ENCODE assay signal across 10 cellular contexts in genomic region chr6:31969712-31970603, GRCh38. TPM values are rescaled to one million over a fixed set of nuclear protein-coding genes. Genes with fewer than 3 reads are reported as not detected.
DNase-seq lines count a peak whose midpoint lies in the region; ATAC-seq, FAIRE-seq and TF ChIP-seq lines count a peak whose summit lies in the region.
"Had no signal": no experiment of that assay in that cellular context is flagged by ENCODE, and none has a peak within 500 bp of the region (broad histone marks: within the 10 kb centered on the region; RNA-seq: fewer than 3 reads in every experiment).

No MANE protein-coding gene starts in this region.

- 49% methylated on average over 17 of the region's 17 CpGs for WGBS in K562 (ENCODE audit: insufficient coverage, low coverage, missing lambda C conversion rate)

- H3K9me3 Mint-ChIP-seq in HFFc6: peaks cover 3% of the 10 kb centered on the region; the same call in 1 of the 2 replicates
- H3K9me3 Mint-ChIP-seq in natural killer cell treated with Interleukin-12 subunit alpha and Interleukin-12 subunit beta and Interleukin-15 and Interleukin-18, amount 100 ng/mL, for 72 hours: no peaks in the 10 kb centered on the region

- peak overlapping the region; percentile 92 for H3K4me3 Mint-ChIP-seq in HFFc6
- H3K4me3 Mint-ChIP-seq in natural killer cell treated with Interleukin-12 subunit alpha and Interleukin-12 subunit beta and Interleukin-15 and Interleukin-18, amount 100 ng/mL, for 72 hours: peak overlapping the region; percentile 53

- TF ChIP-seq POLR2A in K562 (conservative IDR thresholded peaks at IDR 0.05): peak; percentile 70

- DNase-seq in AG09309 (ENCODE audit: low read depth): no peak
- peak; percentile 45 for DNase-seq in HFFc6
- DNase-seq in K562 (ENCODE audit: extremely low read depth in 1 of 4, low spot score in 3 of 4): peak; percentile 42 to 89 (median 68)
- DNase-seq in natural killer cell treated with Interleukin-12 subunit alpha and Interleukin-12 subunit beta and Interleukin-15 and Interleukin-18, amount 100 ng/mL, for 72 hours (ENCODE audit: low spot score): peak; percentile 54
- DNase-seq in NCI-H2171 (lab: John Stamatoyannopoulos, UW): no peak
- no peak for DNase-seq in NCI-H146 (lab: John Stamatoyannopoulos, UW)
- no peak for DNase-seq in NCI-H1092 (lab: John Stamatoyannopoulos, UW)
- DNase-seq: left ventricle myocardium superior had no signal

- TF ChIP-seq EP300 in K562 (IDR thresholded peaks at IDR 0.05; ENCODE audit: low read length): peak; percentile 70; the same call in 1 of the 2 replicates

- FAIRE-seq in K562 (lab: Jason Lieb, UNC): peak; percentile 91

- in situ Hi-C loops in K562 (cut with MboI): loop anchor here (5.0 kb wide), 1 partner anchor 47 kb away; no protein-coding TSS in a partner anchor

- H2AFZ ChIP-seq in K562 (ENCODE audit: low read depth, low read length): no peak overlapping the region

- peak overlapping the region; percentile 84 for H3K27ac ChIP-seq in K562 (ENCODE audit: extremely low read depth, low read depth, low read length)

- intact Hi-C loops in K562 (cut with micrococcal nuclease): loop anchor here (10.0 kb wide), 1 partner anchor 235 kb away; the partner anchor contains the start of gene CLIC1

- no peaks in the 10 kb centered on the region for H3K27me3 ChIP-seq in K562 (ENCODE audit: control insufficient read depth in 2 of 2, insufficient read depth in 2 of 2, low read length in 2 of 2)
- H3K27me3 ChIP-seq: Peyer's patch had no signal

- TF ChIP-seq CTCF in AG09309 (IDR thresholded peaks at IDR 0.05; ENCODE audit: control insufficient read depth, insufficient read depth, low read depth, low read length, missing control alignments): no peak
- no peak for TF ChIP-seq CTCF in HFFc6 (IDR thresholded peaks at IDR 0.05)
- TF ChIP-seq CTCF in K562 (IDR thresholded peaks at IDR 0.05 in 2 of 3, conservative IDR thresholded peaks at IDR 0.05 in 1 of 3; ENCODE audit: insufficient read depth in 2 of 3, low read depth in 1 of 3, low read length in 3 of 3): no peak

- H3K27ac Mint-ChIP-seq in HFFc6: peak overlapping the region; percentile 96
- H3K27ac Mint-ChIP-seq in natural killer cell treated with Interleukin-12 subunit alpha and Interleukin-12 subunit beta and Interleukin-15 and Interleukin-18, amount 100 ng/mL, for 72 hours: peak overlapping the region; percentile 91 to 99

- H3K9me1 ChIP-seq in K562 (ENCODE audit: control insufficient read depth, insufficient read depth, low read length): no peaks in the 10 kb centered on the region

- ATAC-seq in K562 (peak; percentile 37), GM19395 (IDR thresholded peaks at IDR 0.05; ENCODE audit: unreplicated experiment) (no peak)
- ATAC-seq in natural killer cell treated with Interleukin-12 subunit alpha and Interleukin-12 subunit beta and Interleukin-15 and Interleukin-18, amount 100 ng/mL, for 72 hours: no peak
- ATAC-seq: left ventricle myocardium superior had no signal

- BruUV-seq in K562 (replicated peaks; lab: Mats Ljungman, UMichigan): no TSS peak

- H3K27me3 Mint-ChIP-seq in HFFc6 (ENCODE audit: insufficient read depth): peaks cover 20% of the 10 kb centered on the region
- no peaks in the 10 kb centered on the region for H3K27me3 Mint-ChIP-seq in natural killer cell treated with Interleukin-12 subunit alpha and Interleukin-12 subunit beta and Interleukin-15 and Interleukin-18, amount 100 ng/mL, for 72 hours

- no peaks in the 10 kb centered on the region for H3K9me3 ChIP-seq in K562 (replicated peaks; ENCODE audit: control insufficient read depth, insufficient read depth, low read depth, low read length)
- H3K9me3 ChIP-seq: Peyer's patch had no signal

- CTCF ChIA-PET in K562 (lab: Yijun Ruan, JAX; ENCODE audit: low intra/inter-chr PET ratio): no interaction called here

- peaks cover 37% of the 10 kb centered on the region for H3K4me1 Mint-ChIP-seq in HFFc6 (ENCODE audit: low read depth)
- peaks cover 29 to 39% of the 10 kb centered on the region in 2 donors for H3K4me1 Mint-ChIP-seq in natural killer cell treated with Interleukin-12 subunit alpha and Interleukin-12 subunit beta and Interleukin-15 and Interleukin-18, amount 100 ng/mL, for 72 hours (ENCODE audit: low read depth in 2 of 2)

- POLR2A ChIA-PET in K562 (lab: Yijun Ruan, JAX): interaction anchor here (0.6 to 5.8 kb wide), 13 partner anchors 8 to 310 kb away, joined by 3 to 74 read pairs (median 3); partner anchors contain the start of genes C6orf47, NELFE and SKIC2

- peaks cover 48% of the 10 kb centered on the region for H3K79me2 ChIP-seq in K562 (ENCODE audit: control insufficient read depth, insufficient read depth, low read length)

- H3K4me3 ChIP-seq in AG09309 (ENCODE audit: control insufficient read depth, low read depth, low read length) (peak overlapping the region; percentile 84), K562 (peak overlapping the region; percentile 56)

- H3K36me3 ChIP-seq in K562 (ENCODE audit: control insufficient read depth, insufficient read depth, low read length): peaks cover 69% of the 10 kb centered on the region

- no peak for TF ChIP-seq RAD21 in K562 (CRISPR knock-in tag; conservative IDR thresholded peaks at IDR 0.05 in 1 of 2, IDR thresholded peaks at IDR 0.05 in 1 of 2)

- H3K4me1 ChIP-seq in K562 (replicated peaks in 1 of 2; ENCODE audit: control insufficient read depth in 2 of 2, insufficient read depth in 2 of 2, low read length in 2 of 2): peaks cover 56 to 61% of the 10 kb centered on the region in 2 experiments; a peak in 4 of 5 replicates

- peak overlapping the region; percentile 99 for H3K4me2 ChIP-seq in K562 (ENCODE audit: insufficient read depth, low read length)

- peak overlapping the region; percentile 90 to 96 for H3K9ac ChIP-seq in K562 (ENCODE audit: insufficient read depth in 1 of 2, low read depth in 2 of 2, low read length in 2 of 2)

- H4K20me1 ChIP-seq in K562 (replicated peaks; ENCODE audit: control insufficient read depth, insufficient read depth, low read length): no peaks in the 10 kb centered on the region

- H3K36me3 Mint-ChIP-seq in HFFc6 (ENCODE audit: low read depth): peaks cover 35% of the 10 kb centered on the region
- H3K36me3 Mint-ChIP-seq in natural killer cell treated with Interleukin-12 subunit alpha and Interleukin-12 subunit beta and Interleukin-15 and Interleukin-18, amount 100 ng/mL, for 72 hours: peaks cover 13% of the 10 kb centered on the region

RNA-seq across cellular contexts. Expression of gene DXO, which starts 2.0 kb away (rescaled TPM):
- 10 to 100 TPM; 14.1 to 20.5 (median 16.5) TPM for total RNA-seq in HFFc6 (2021; fragmentation: NEBNext Ultra II Directional; extraction: Animal tissue kit (Norgen Biotek cat#: 25700))
- 48.5 and 121 TPM in 2 replicates for total RNA-seq in K562 (2011; cell fraction: chromatin; rRNA removed; ENCODE audit: low replicate concordance)
- total RNA-seq in K562 (2011; cell fraction: nucleolus; rRNA removed): 102 and 121 TPM in 2 replicates
- total RNA-seq in K562 (2011; cell fraction: nucleoplasm; rRNA removed): 59.5 and 73.2 TPM in 2 replicates
- 29.0 and 31.1 TPM in 2 replicates for total RNA-seq in K562 (2014; rRNA removed)
- total RNA-seq in K562 (2014; rRNA removed; fragmentation: Illumina TruSeq; extraction: Trizol): 9.3 and 13.1 TPM in 2 replicates
- 18.6 and 19.4 TPM in 2 replicates for total RNA-seq in K562 (2015; rRNA removed; fragmentation: Illumina TruSeq; extraction: Trizol)
- total RNA-seq in K562 (2021): 27.6 and 28.5 TPM in 2 replicates
- polyA plus RNA-seq in K562 (2011; rRNA removed): 11.9 and 25.1 TPM in 2 replicates
- polyA plus RNA-seq in K562 (2011; cell fraction: cytosol; rRNA removed): 31.8 and 33.4 TPM in 2 replicates
- polyA plus RNA-seq in K562 (2011; cell fraction: nucleus; rRNA removed): 168 and 185 TPM in 2 replicates
- 27.9 and 39.5 TPM in 2 replicates for polyA plus RNA-seq in K562 (2012)
- polyA plus RNA-seq in K562 (2014; fragmentation: Illumina TruSeq; extraction: Trizol): 30.4 and 31.8 TPM in 2 replicates
- polyA plus RNA-seq in K562 (2014; fragmentation: Nextera tagmentation; extraction: Ambion mirVana): 1 to 10 TPM; 6.4 to 7.3 TPM
- polyA plus RNA-seq in K562 (2014; rRNA removed): 31.9 and 35.1 TPM in 2 replicates
- 11.3 and 11.5 TPM in 2 replicates for polyA minus RNA-seq in K562 (2011; rRNA and poly(A)+ RNA removed)
- 9.3 and 12.2 TPM in 2 replicates for polyA minus RNA-seq in K562 (2011; cell fraction: cytosol; rRNA and poly(A)+ RNA removed)
- 38.9 and 52.6 TPM in 2 replicates for polyA minus RNA-seq in K562 (2011; cell fraction: nucleus; rRNA and poly(A)+ RNA removed)
- 10 to 100 TPM; 11.4 to 27.5 TPM for total RNA-seq in natural killer cell treated with Interleukin-12 subunit alpha and Interleukin-12 subunit beta and Interleukin-15 and Interleukin-18, amount 100 ng/mL, for 72 hours

RNA-seq across cellular contexts. Expression of gene SKIC2, which starts 11.0 kb away (rescaled TPM):
- 10 to 100 TPM; 74.0 to 83.3 (median 77.8) TPM for total RNA-seq in HFFc6 (2021; fragmentation: NEBNext Ultra II Directional; extraction: Animal tissue kit (Norgen Biotek cat#: 25700))
- 247 and 681 TPM in 2 replicates for total RNA-seq in K562 (2011; cell fraction: chromatin; rRNA removed; ENCODE audit: low replicate concordance)
- total RNA-seq in K562 (2011; cell fraction: nucleolus; rRNA removed): 350 and 365 TPM in 2 replicates
- 202 and 277 TPM in 2 replicates for total RNA-seq in K562 (2011; cell fraction: nucleoplasm; rRNA removed)
- total RNA-seq in K562 (2014; rRNA removed) (45.0 and 45.1 TPM in 2 replicates), K562 (2014; rRNA removed; fragmentation: Illumina TruSeq; extraction: Trizol) (27.0 and 35.5 TPM in 2 replicates), K562 (2015; rRNA removed; fragmentation: Illumina TruSeq; extraction: Trizol) (33.6 and 34.5 TPM in 2 replicates), K562 (2021) (88.4 and 94.6 TPM in 2 replicates)
- polyA plus RNA-seq in K562 (2011; rRNA removed) (38.8 and 84.8 TPM in 2 replicates), K562 (2014; fragmentation: Illumina TruSeq; extraction: Trizol) (45.1 and 50.3 TPM in 2 replicates), K562 (2014; fragmentation: Nextera tagmentation; extraction: Ambion mirVana) (1 to 10 TPM; 3.3 to 7.8 TPM), K562 (2014; rRNA removed) (58.3 and 61.3 TPM in 2 replicates)
- polyA plus RNA-seq in K562 (2011; cell fraction: cytosol; rRNA removed): 32.7 and 35.6 TPM in 2 replicates
- polyA plus RNA-seq in K562 (2011; cell fraction: nucleus; rRNA removed): 626 and 727 TPM in 2 replicates
- 63.3 and 102 TPM in 2 replicates for polyA plus RNA-seq in K562 (2012)
- 63.6 and 66.0 TPM in 2 replicates for polyA minus RNA-seq in K562 (2011; rRNA and poly(A)+ RNA removed)
- 45.1 and 49.1 TPM in 2 replicates for polyA minus RNA-seq in K562 (2011; cell fraction: cytosol; rRNA and poly(A)+ RNA removed)
- polyA minus RNA-seq in K562 (2011; cell fraction: nucleus; rRNA and poly(A)+ RNA removed): 128 and 164 TPM in 2 replicates
- 100 to 1,000 TPM; 103 to 164 TPM for total RNA-seq in natural killer cell treated with Interleukin-12 subunit alpha and Interleukin-12 subunit beta and Interleukin-15 and Interleukin-18, amount 100 ng/mL, for 72 hours

RNA-seq across cellular contexts. Expression of gene NELFE, which starts 11.2 kb away (rescaled TPM):
- 10 to 100 TPM; 63.4 to 87.0 (median 78.7) TPM for total RNA-seq in HFFc6 (2021; fragmentation: NEBNext Ultra II Directional; extraction: Animal tissue kit (Norgen Biotek cat#: 25700))
- 47.1 and 78.6 TPM in 2 replicates for total RNA-seq in K562 (2011; cell fraction: chromatin; rRNA removed; ENCODE audit: low replicate concordance)
- 45.5 and 59.2 TPM in 2 replicates for total RNA-seq in K562 (2011; cell fraction: nucleolus; rRNA removed)
- total RNA-seq in K562 (2011; cell fraction: nucleoplasm; rRNA removed): 52.1 and 52.4 TPM in 2 replicates
- total RNA-seq in K562 (2014; rRNA removed): 130 and 139 TPM in 2 replicates
- total RNA-seq in K562 (2014; rRNA removed; fragmentation: Illumina TruSeq; extraction: Trizol): 76.2 and 86.2 TPM in 2 replicates
- 108 and 110 TPM in 2 replicates for total RNA-seq in K562 (2015; rRNA removed; fragmentation: Illumina TruSeq; extraction: Trizol)
- 87.6 and 91.5 TPM in 2 replicates for total RNA-seq in K562 (2021)
- 63.9 and 79.5 TPM in 2 replicates for polyA plus RNA-seq in K562 (2011; rRNA removed)
- polyA plus RNA-seq in K562 (2011; cell fraction: cytosol; rRNA removed): 56.5 and 70.8 TPM in 2 replicates
- polyA plus RNA-seq in K562 (2011; cell fraction: nucleus; rRNA removed): 100 and 111 TPM in 2 replicates
- 111 and 134 TPM in 2 replicates for polyA plus RNA-seq in K562 (2012)
- 148 and 154 TPM in 2 replicates for polyA plus RNA-seq in K562 (2014; fragmentation: Illumina TruSeq; extraction: Trizol)
- 10 to 100 TPM; 15.2 to 18.1 TPM for polyA plus RNA-seq in K562 (2014; fragmentation: Nextera tagmentation; extraction: Ambion mirVana)
- polyA plus RNA-seq in K562 (2014; rRNA removed): 143 and 157 TPM in 2 replicates
- polyA minus RNA-seq in K562 (2011; rRNA and poly(A)+ RNA removed): 32.8 and 42.7 TPM in 2 replicates
- polyA minus RNA-seq in K562 (2011; cell fraction: cytosol; rRNA and poly(A)+ RNA removed): 38.1 and 40.2 TPM in 2 replicates
- 26.9 and 38.8 TPM in 2 replicates for polyA minus RNA-seq in K562 (2011; cell fraction: nucleus; rRNA and poly(A)+ RNA removed)
- 10 to 100 TPM; 61.5 to 78.0 TPM for total RNA-seq in natural killer cell treated with Interleukin-12 subunit alpha and Interleukin-12 subunit beta and Interleukin-15 and Interleukin-18, amount 100 ng/mL, for 72 hours

RNA-seq across cellular contexts. Expression of gene C4A, which starts 11.9 kb away (rescaled TPM):
- 1 to 10 TPM; 1.2 to 3.2 (median 2.0) TPM for total RNA-seq in HFFc6 (2021; fragmentation: NEBNext Ultra II Directional; extraction: Animal tissue kit (Norgen Biotek cat#: 25700))
- 26.8 and 57.5 TPM in 2 replicates for total RNA-seq in K562 (2011; cell fraction: chromatin; rRNA removed; ENCODE audit: low replicate concordance)
- total RNA-seq in K562 (2011; cell fraction: nucleolus; rRNA removed): 34.0 and 42.2 TPM in 2 replicates
- total RNA-seq in K562 (2011; cell fraction: nucleoplasm; rRNA removed): 22.1 and 27.8 TPM in 2 replicates
- total RNA-seq in K562 (2014; rRNA removed) (4.6 and 6.4 TPM in 2 replicates), K562 (2014; rRNA removed; fragmentation: Illumina TruSeq; extraction: Trizol) (2.2 and 3.5 TPM in 2 replicates), K562 (2015; rRNA removed; fragmentation: Illumina TruSeq; extraction: Trizol) (6.6 and 6.9 TPM in 2 replicates), K562 (2021) (7.6 and 9.3 TPM in 2 replicates)
- polyA plus RNA-seq in K562 (2011; rRNA removed) (7.2 and 14.8 TPM in 2 replicates), K562 (2014; fragmentation: Illumina TruSeq; extraction: Trizol) (5.0 and 6.5 TPM in 2 replicates), K562 (2014; fragmentation: Nextera tagmentation; extraction: Ambion mirVana) (under 1 TPM; 0.27 to 0.50 TPM), K562 (2014; rRNA removed) (6.1 and 7.2 TPM in 2 replicates)
- 11.2 and 13.8 TPM in 2 replicates for polyA plus RNA-seq in K562 (2011; cell fraction: cytosol; rRNA removed)
- 42.4 and 58.8 TPM in 2 replicates for polyA plus RNA-seq in K562 (2011; cell fraction: nucleus; rRNA removed)
- 9.7 and 11.2 TPM in 2 replicates for polyA plus RNA-seq in K562 (2012)
- polyA minus RNA-seq in K562 (2011; rRNA and poly(A)+ RNA removed): 5.8 and 10.2 TPM in 2 replicates
- polyA minus RNA-seq in K562 (2011; cell fraction: cytosol; rRNA and poly(A)+ RNA removed): 4.3 and 5.0 TPM in 2 replicates
- 12.0 and 25.4 TPM in 2 replicates for polyA minus RNA-seq in K562 (2011; cell fraction: nucleus; rRNA and poly(A)+ RNA removed)
- total RNA-seq in natural killer cell treated with Interleukin-12 subunit alpha and Interleukin-12 subunit beta and Interleukin-15 and Interleukin-18, amount 100 ng/mL, for 72 hours: 10 to 100 TPM in 1 of 2 donors, 1 to 10 TPM in 1; 4.4 to 13.3 TPM

RNA-seq across cellular contexts. Expression of gene CFB, which starts 24.1 kb away (rescaled TPM):
- total RNA-seq in HFFc6 (2021; fragmentation: NEBNext Ultra II Directional; extraction: Animal tissue kit (Norgen Biotek cat#: 25700)): 1 to 10 TPM in 2 of 6 experiments, under 1 TPM in 3, not detected in 1; 0.33 to 1.3 (median 0.81) TPM
- 0.88 and 2.0 TPM in 2 replicates for total RNA-seq in K562 (2011; cell fraction: chromatin; rRNA removed; ENCODE audit: low replicate concordance)
- total RNA-seq in K562 (2011; cell fraction: nucleolus; rRNA removed): 1.2 and 1.4 TPM in 2 replicates
- total RNA-seq in K562 (2011; cell fraction: nucleoplasm; rRNA removed): 0.95 TPM in 1 of 2 replicates, not detected in the other
- total RNA-seq in K562 (2014; rRNA removed) (not detected in 2 replicates), K562 (2014; rRNA removed; fragmentation: Illumina TruSeq; extraction: Trizol) (not detected in 2 replicates), K562 (2015; rRNA removed; fragmentation: Illumina TruSeq; extraction: Trizol) (0.22 TPM in 1 of 2 replicates, not detected in the other), K562 (2021) (0.91 and 1.1 TPM in 2 replicates)
- polyA plus RNA-seq in K562 (2011; rRNA removed) (0.20 and 0.21 TPM in 2 replicates), K562 (2014; fragmentation: Illumina TruSeq; extraction: Trizol) (0.17 TPM in 1 of 2 replicates, not detected in the other), K562 (2014; fragmentation: Nextera tagmentation; extraction: Ambion mirVana) (under 1 TPM; 0.08 to 0.38 TPM), K562 (2014; rRNA removed) (0.16 TPM in 1 of 2 replicates, not detected in the other)
- not detected in 2 replicates for polyA plus RNA-seq in K562 (2011; cell fraction: cytosol; rRNA removed)
- polyA plus RNA-seq in K562 (2011; cell fraction: nucleus; rRNA removed): 0.88 and 2.2 TPM in 2 replicates
- polyA plus RNA-seq in K562 (2012): 0.69 and 1.1 TPM in 2 replicates
- not detected in 2 replicates for polyA minus RNA-seq in K562 (2011; rRNA and poly(A)+ RNA removed)
- polyA minus RNA-seq in K562 (2011; cell fraction: cytosol; rRNA and poly(A)+ RNA removed): 0.48 and 4.1 TPM in 2 replicates
- 0.67 TPM in 1 of 2 replicates, not detected in the other for polyA minus RNA-seq in K562 (2011; cell fraction: nucleus; rRNA and poly(A)+ RNA removed)
- total RNA-seq in natural killer cell treated with Interleukin-12 subunit alpha and Interleukin-12 subunit beta and Interleukin-15 and Interleukin-18, amount 100 ng/mL, for 72 hours: under 1 TPM; 0.33 to 0.40 TPM

Comparison
In these comparisons a context has a peak if more than half of its experiments do, and no peak if none do; other contexts are left out.
1. DNase-seq: peak in HFFc6 (single experiment), K562 (4 of 4) and natural killer cell treated with Interleukin-12 subunit alpha and Interleukin-12 subunit beta and Interleukin-15 and Interleukin-18, amount 100 ng/mL, for 72 hours (single experiment); none in AG09309 (single experiment), NCI-H2171 (single experiment), NCI-H146 (single experiment) and NCI-H1092 (single experiment).